1 cellular context compared by ENCODE assay signal in the genomic region with DNA sequence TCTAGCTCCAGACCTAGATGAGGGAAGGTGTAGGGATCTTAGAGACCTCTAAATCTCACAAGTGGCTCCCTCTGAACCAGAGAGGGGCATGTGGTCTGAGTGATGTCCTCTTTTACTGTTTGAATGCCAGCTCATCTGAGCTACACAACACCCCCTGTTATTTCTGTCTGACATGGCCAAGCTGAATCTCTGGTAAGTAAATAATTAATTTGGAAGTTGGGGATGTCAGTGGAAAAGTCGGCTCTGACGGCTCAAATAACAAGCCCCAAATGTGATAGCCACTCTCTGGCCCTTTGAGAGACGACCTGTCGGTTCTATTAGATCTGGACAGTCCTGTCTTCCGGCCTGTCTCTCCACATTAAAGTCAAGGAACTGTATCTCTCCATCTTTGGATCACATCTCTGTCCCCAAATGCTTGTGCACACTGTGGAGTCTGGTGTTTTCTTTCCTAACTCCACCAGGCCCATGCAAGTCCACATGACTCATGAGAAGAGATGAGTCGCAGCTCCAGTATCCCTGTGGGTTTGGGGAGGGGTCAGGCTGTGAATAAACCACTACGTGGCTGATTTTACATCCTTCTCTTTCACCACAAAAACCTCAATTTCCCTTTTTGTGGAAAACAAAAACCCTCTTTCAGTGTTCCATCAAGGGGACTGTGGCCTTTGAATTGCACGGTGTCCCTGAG.
TF ChIP-seq lines count a peak whose summit lies in the region.

No MANE protein-coding gene starts in this region.

TF ChIP-seq in GM12878, 131 proteins besides CTCF, POLR2A, EP300 and RAD21 (continued from another document):
- TF ChIP-seq, protein P1, sequence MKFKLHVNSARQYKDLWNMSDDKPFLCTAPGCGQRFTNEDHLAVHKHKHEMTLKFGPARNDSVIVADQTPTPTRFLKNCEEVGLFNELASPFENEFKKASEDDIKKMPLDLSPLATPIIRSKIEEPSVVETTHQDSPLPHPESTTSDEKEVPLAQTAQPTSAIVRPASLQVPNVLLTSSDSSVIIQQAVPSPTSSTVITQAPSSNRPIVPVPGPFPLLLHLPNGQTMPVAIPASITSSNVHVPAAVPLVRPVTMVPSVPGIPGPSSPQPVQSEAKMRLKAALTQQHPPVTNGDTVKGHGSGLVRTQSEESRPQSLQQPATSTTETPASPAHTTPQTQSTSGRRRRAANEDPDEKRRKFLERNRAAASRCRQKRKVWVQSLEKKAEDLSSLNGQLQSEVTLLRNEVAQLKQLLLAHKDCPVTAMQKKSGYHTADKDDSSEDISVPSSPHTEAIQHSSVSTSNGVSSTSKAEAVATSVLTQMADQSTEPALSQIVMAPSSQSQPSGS (IDR thresholded peaks at IDR 0.05; ENCODE audit: low read length): no peak
- TF ChIP-seq CBX5 (IDR thresholded peaks at IDR 0.05; ENCODE audit: low read depth): no peak
- no peak for TF ChIP-seq RELA (IDR thresholded peaks at IDR 0.05; ENCODE audit: borderline replicate concordance, partially characterized antibody)
- no peak for TF ChIP-seq NR2C2 (IDR thresholded peaks at IDR 0.05; ENCODE audit: borderline replicate concordance, control insufficient read depth, insufficient read length, low read depth)
- TF ChIP-seq CREM (IDR thresholded peaks at IDR 0.05; ENCODE audit: low read depth): no peak
- no peak for TF ChIP-seq KDM1A (IDR thresholded peaks at IDR 0.05; ENCODE audit: borderline replicate concordance)
- no peak for TF ChIP-seq TCF3 (IDR thresholded peaks at IDR 0.05; ENCODE audit: borderline replicate concordance, insufficient read depth, low read depth, low read length)
- TF ChIP-seq, protein P2, sequence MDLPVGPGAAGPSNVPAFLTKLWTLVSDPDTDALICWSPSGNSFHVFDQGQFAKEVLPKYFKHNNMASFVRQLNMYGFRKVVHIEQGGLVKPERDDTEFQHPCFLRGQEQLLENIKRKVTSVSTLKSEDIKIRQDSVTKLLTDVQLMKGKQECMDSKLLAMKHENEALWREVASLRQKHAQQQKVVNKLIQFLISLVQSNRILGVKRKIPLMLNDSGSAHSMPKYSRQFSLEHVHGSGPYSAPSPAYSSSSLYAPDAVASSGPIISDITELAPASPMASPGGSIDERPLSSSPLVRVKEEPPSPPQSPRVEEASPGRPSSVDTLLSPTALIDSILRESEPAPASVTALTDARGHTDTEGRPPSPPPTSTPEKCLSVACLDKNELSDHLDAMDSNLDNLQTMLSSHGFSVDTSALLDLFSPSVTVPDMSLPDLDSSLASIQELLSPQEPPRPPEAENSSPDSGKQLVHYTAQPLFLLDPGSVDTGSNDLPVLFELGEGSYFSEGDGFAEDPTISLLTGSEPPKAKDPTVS (IDR thresholded peaks at IDR 0.05; ENCODE audit: low read depth, low read length): no peak
- TF ChIP-seq ZNF24 (IDR thresholded peaks at IDR 0.05): no peak
- no peak for TF ChIP-seq PML (IDR thresholded peaks at IDR 0.05; ENCODE audit: low read length)
- TF ChIP-seq ASH2L (IDR thresholded peaks at IDR 0.05; ENCODE audit: borderline replicate concordance, low read depth): no peak
- TF ChIP-seq WRNIP1 (IDR thresholded peaks at IDR 0.05; ENCODE audit: borderline replicate concordance, low read depth, low read length): no peak
- TF ChIP-seq NFIC (IDR thresholded peaks at IDR 0.05; ENCODE audit: low read depth, low read length): peak; percentile 57; the same call in 1 of the 2 replicates
- TF ChIP-seq SUPT20H (IDR thresholded peaks at IDR 0.05; ENCODE audit: borderline replicate concordance, control insufficient read depth, low read depth, low read length): no peak
- TF ChIP-seq, protein P3, sequence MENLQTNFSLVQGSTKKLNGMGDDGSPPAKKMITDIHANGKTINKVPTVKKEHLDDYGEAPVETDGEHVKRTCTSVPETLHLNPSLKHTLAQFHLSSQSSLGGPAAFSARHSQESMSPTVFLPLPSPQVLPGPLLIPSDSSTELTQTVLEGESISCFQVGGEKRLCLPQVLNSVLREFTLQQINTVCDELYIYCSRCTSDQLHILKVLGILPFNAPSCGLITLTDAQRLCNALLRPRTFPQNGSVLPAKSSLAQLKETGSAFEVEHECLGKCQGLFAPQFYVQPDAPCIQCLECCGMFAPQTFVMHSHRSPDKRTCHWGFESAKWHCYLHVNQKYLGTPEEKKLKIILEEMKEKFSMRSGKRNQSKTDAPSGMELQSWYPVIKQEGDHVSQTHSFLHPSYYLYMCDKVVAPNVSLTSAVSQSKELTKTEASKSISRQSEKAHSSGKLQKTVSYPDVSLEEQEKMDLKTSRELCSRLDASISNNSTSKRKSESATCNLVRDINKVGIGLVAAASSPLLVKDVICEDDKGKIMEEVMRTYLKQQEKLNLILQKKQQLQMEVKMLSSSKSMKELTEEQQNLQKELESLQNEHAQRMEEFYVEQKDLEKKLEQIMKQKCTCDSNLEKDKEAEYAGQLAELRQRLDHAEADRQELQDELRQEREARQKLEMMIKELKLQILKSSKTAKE (IDR thresholded peaks at IDR 0.05; ENCODE audit: low read depth, poor library complexity, severe bottlenecking): no peak
- TF ChIP-seq ZNF207 (IDR thresholded peaks at IDR 0.05; ENCODE audit: borderline replicate concordance): no peak
- TF ChIP-seq ZNF622 (IDR thresholded peaks at IDR 0.05): no peak
- TF ChIP-seq RFX5 (IDR thresholded peaks at IDR 0.05; ENCODE audit: low read depth, low read length): no peak
- no peak for TF ChIP-seq PAX8 (IDR thresholded peaks at IDR 0.05)
- peak; percentile 31 to 43; a peak in 3 of 4 replicates for TF ChIP-seq IKZF2 (IDR thresholded peaks at IDR 0.05)
- TF ChIP-seq IKZF1 (conservative IDR thresholded peaks at IDR 0.05): 0 out of 2 replicates have a peak, but pooled peaks have one; percentile 21
- TF ChIP-seq ATF7 (IDR thresholded peaks at IDR 0.05; ENCODE audit: low read depth): no peak
- no peak for TF ChIP-seq FOXM1 (IDR thresholded peaks at IDR 0.05; ENCODE audit: low read depth, low read length)
- TF ChIP-seq ZNF274 (IDR thresholded peaks at IDR 0.05; ENCODE audit: insufficient read depth, insufficient read length): no peak
